In the genomic region with DNA sequence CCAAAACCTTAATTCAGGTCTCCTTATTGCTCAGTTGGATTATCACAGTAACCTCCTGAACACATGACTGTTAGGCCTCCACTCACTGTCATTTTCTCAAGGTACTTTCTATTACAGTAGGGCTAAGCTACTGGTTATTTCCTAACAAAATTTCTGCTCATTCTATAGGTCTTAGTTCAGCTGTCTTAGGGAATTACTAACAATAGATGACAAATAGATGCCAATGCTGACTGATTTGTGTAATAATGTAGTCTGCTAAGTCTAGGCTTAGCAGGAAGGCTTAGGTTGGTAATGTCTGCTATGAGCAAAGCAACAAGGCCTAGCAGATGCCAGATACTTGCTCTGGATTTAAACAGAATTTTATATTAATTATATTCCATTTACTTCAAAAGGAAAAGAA, we compare ENCODE assay signal across 18 cellular contexts.
"Had no signal": no experiment of that assay in that cellular context is flagged by ENCODE, and none has a peak within 500 bp of the region (broad histone marks: within the 10 kb centered on the region; RNA-seq: fewer than 3 reads in every experiment).

No MANE protein-coding gene starts in this region.

- H3K4me1 Mint-ChIP-seq: activated CD4-positive, alpha-beta memory T cell treated with anti-CD3 and anti-CD28 coated beads, Interleukin-2, amount 10 ng/mL, durations not matched to agents 7 days and 5 days; neural progenitor cell had no signal

- ATAC-seq: activated naive CD8-positive, alpha-beta T cell treated with anti-CD3 and anti-CD28 coated beads, Interleukin-2, amount 50 U/mL, for 24 hours; mucosa of descending colon; naive thymus-derived CD4-positive, alpha-beta T cell; right cardiac atrium had no signal

- H3K27ac Mint-ChIP-seq: activated CD4-positive, alpha-beta memory T cell treated with anti-CD3 and anti-CD28 coated beads, Interleukin-2, amount 10 ng/mL, durations not matched to agents 7 days and 5 days; activated naive CD8-positive, alpha-beta T cell treated with anti-CD3 and anti-CD28 coated beads, Interleukin-2, amount 50 U/mL, for 24 hours; dendritic cell treated with granulocyte-macrophage colony-stimulating factor and Interleukin-4, amounts not matched to agents 40 ng/mL and 50 ng/mL, for 4 days; memory B cell; neural progenitor cell had no signal

- DNase-seq: activated CD4-positive, alpha-beta memory T cell treated with anti-CD3 and anti-CD28 coated beads, Interleukin-2, amount 10 ng/mL, durations not matched to agents 7 days and 5 days; activated CD4-positive, alpha-beta T cell treated with anti-CD3 and anti-CD28 coated beads for 1 hour; activated naive CD8-positive, alpha-beta T cell treated with anti-CD3 and anti-CD28 coated beads, Interleukin-2, amount 50 U/mL, for 24 hours; aorta; cerebellar nuclear complex; effector CD8-positive, alpha-beta T cell; immature natural killer cell; kidney glomerular epithelial cell; mucosa of descending colon; naive thymus-derived CD4-positive, alpha-beta T cell; right cardiac atrium; stimulated activated CD4-positive, alpha-beta T cell treated with anti-CD3 and anti-CD28 coated beads, Interleukin-15, amount 100 ng/mL, for 24 hours; stimulated activated CD4-positive, alpha-beta T cell treated with anti-CD3 and anti-CD28 coated beads, Interleukin-2, amount 100 ng/mL, for 48 hours; T-helper 2 cell; testis had no signal

- H3K27me3 Mint-ChIP-seq: activated CD4-positive, alpha-beta memory T cell treated with anti-CD3 and anti-CD28 coated beads, Interleukin-2, amount 10 ng/mL, durations not matched to agents 7 days and 5 days; activated naive CD8-positive, alpha-beta T cell treated with anti-CD3 and anti-CD28 coated beads, Interleukin-2, amount 50 U/mL, for 24 hours; dendritic cell treated with granulocyte-macrophage colony-stimulating factor and Interleukin-4, amounts not matched to agents 40 ng/mL and 50 ng/mL, for 4 days; memory B cell; naive thymus-derived CD4-positive, alpha-beta T cell had no signal

- H3K9me3 Mint-ChIP-seq: activated CD4-positive, alpha-beta memory T cell treated with anti-CD3 and anti-CD28 coated beads, Interleukin-2, amount 10 ng/mL, durations not matched to agents 7 days and 5 days; activated naive CD8-positive, alpha-beta T cell treated with anti-CD3 and anti-CD28 coated beads, Interleukin-2, amount 50 U/mL, for 24 hours; dendritic cell treated with granulocyte-macrophage colony-stimulating factor and Interleukin-4, amounts not matched to agents 40 ng/mL and 50 ng/mL, for 4 days; immature natural killer cell; memory B cell; naive thymus-derived CD4-positive, alpha-beta T cell; neural progenitor cell had no signal

- H3K4me3 Mint-ChIP-seq: activated CD4-positive, alpha-beta memory T cell treated with anti-CD3 and anti-CD28 coated beads, Interleukin-2, amount 10 ng/mL, durations not matched to agents 7 days and 5 days; activated naive CD8-positive, alpha-beta T cell treated with anti-CD3 and anti-CD28 coated beads, Interleukin-2, amount 50 U/mL, for 24 hours; dendritic cell treated with granulocyte-macrophage colony-stimulating factor and Interleukin-4, amounts not matched to agents 40 ng/mL and 50 ng/mL, for 4 days; immature natural killer cell; memory B cell; naive thymus-derived CD4-positive, alpha-beta T cell; neural progenitor cell had no signal
